Comparison of ENCODE assay signal across 19 cellular contexts in genomic region chr5:172648755-172649154, GRCh38. TPM values are rescaled to one million over a fixed set of nuclear protein-coding genes. Genes with fewer than 3 reads are reported as not detected.
DNase-seq lines count a peak whose midpoint lies in the region; ATAC-seq and TF ChIP-seq lines count a peak whose summit lies in the region.
"Had no signal": no experiment of that assay in that cellular context is flagged by ENCODE, and none has a peak within 500 bp of the region (broad histone marks: within the 10 kb centered on the region; RNA-seq: fewer than 3 reads in every experiment).

No MANE protein-coding gene starts in this region.

- 78% methylated on average over 3 of the region's 3 CpGs for WGBS in esophagus muscularis mucosa

- H3K36me3 ChIP-seq in esophagus muscularis mucosa, result peaks cover 0 to 15% (median 6%) of the 10 kb centered on the region in 4 donors
- H3K36me3 ChIP-seq: Peyer's patch had no signal

- no peak overlapping the region for H3K4me3 ChIP-seq in NB4 (ENCODE audit: low read depth, low read length)
- H3K4me3 ChIP-seq in esophagus muscularis mucosa, result no peak overlapping the region
- H3K4me3 ChIP-seq: Peyer's patch had no signal

- peak overlapping the region; percentile 83 to 96 (median 94) for H3K27ac ChIP-seq in esophagus muscularis mucosa (replicated peaks in 1 of 4)
- H3K27ac ChIP-seq: parathyroid adenoma had no signal

- peak; percentile 48 to 57 for ATAC-seq in stimulated activated naive B cell treated with anti-CD40 and anti-IgM and Interleukin-4, amounts not matched to agents 10 μg/mL and 1 μg/mL and 100 μg/mL, for 72 hours (replicated peaks)
- ATAC-seq: effector memory CD8-positive, alpha-beta T cell had no signal

- H3K4me1 Mint-ChIP-seq in stimulated activated naive B cell treated with anti-CD40 and anti-IgM and Interleukin-4, amounts not matched to agents 10 μg/mL and 1 μg/mL and 100 μg/mL, for 72 hours, result peaks cover 3 to 10% of the 10 kb centered on the region in 2 donors
- no peaks in the 10 kb centered on the region for H3K4me1 Mint-ChIP-seq in activated CD4-positive, alpha-beta T cell treated with anti-CD3 and anti-CD28 coated beads, Interleukin-2, amount 10 ng/mL, durations not matched to agents 7 days and 5 days
- H3K4me1 Mint-ChIP-seq: activated naive CD8-positive, alpha-beta T cell treated with anti-CD3 and anti-CD28 coated beads for 36 hours had no signal

- no peaks in the 10 kb centered on the region for H3K9me3 ChIP-seq in esophagus muscularis mucosa
- H3K9me3 ChIP-seq: Peyer's patch had no signal

- no peaks in the 10 kb centered on the region for H3K9me3 Mint-ChIP-seq in stimulated activated naive B cell treated with anti-CD40 and anti-IgM and Interleukin-4, amounts not matched to agents 10 μg/mL and 1 μg/mL and 100 μg/mL, for 72 hours
- H3K9me3 Mint-ChIP-seq in activated CD4-positive, alpha-beta T cell treated with anti-CD3 and anti-CD28 coated beads, Interleukin-2, amount 10 ng/mL, durations not matched to agents 7 days and 5 days, result no peaks in the 10 kb centered on the region
- H3K9me3 Mint-ChIP-seq: activated naive CD8-positive, alpha-beta T cell treated with anti-CD3 and anti-CD28 coated beads for 36 hours; activated T-helper 2 cell treated with anti-CD3 and anti-CD28 coated beads, Interferon-gamma antibody, Interleukin-2, Interleukin-4, amounts not matched to agents 10 μg/mL and 5 μg/mL and 100 μg/mL, durations not matched to agents 14 hours and 24 hours and 36 hours; effector memory CD8-positive, alpha-beta T cell; HFFc6; nephron; T-helper 2 cell treated with Interferon-gamma antibody and Interleukin-4, amounts not matched to agents 5 μg/mL and 100 μg/mL, for 36 hours had no signal

- peaks cover 4 to 13% of the 10 kb centered on the region in 2 donors for H3K27me3 Mint-ChIP-seq in stimulated activated naive B cell treated with anti-CD40 and anti-IgM and Interleukin-4, amounts not matched to agents 10 μg/mL and 1 μg/mL and 100 μg/mL, for 72 hours
- H3K27me3 Mint-ChIP-seq in activated CD4-positive, alpha-beta T cell treated with anti-CD3 and anti-CD28 coated beads, Interleukin-2, amount 10 ng/mL, durations not matched to agents 7 days and 5 days, result peaks cover 15% of the 10 kb centered on the region

- no peaks in the 10 kb centered on the region for H3K36me3 Mint-ChIP-seq in stimulated activated naive B cell treated with anti-CD40 and anti-IgM and Interleukin-4, amounts not matched to agents 10 μg/mL and 1 μg/mL and 100 μg/mL, for 72 hours
- no peaks in the 10 kb centered on the region for H3K36me3 Mint-ChIP-seq in activated CD4-positive, alpha-beta T cell treated with anti-CD3 and anti-CD28 coated beads, Interleukin-2, amount 10 ng/mL, durations not matched to agents 7 days and 5 days (ENCODE audit: low read depth)
- H3K36me3 Mint-ChIP-seq: activated naive CD8-positive, alpha-beta T cell treated with anti-CD3 and anti-CD28 coated beads for 36 hours had no signal

- TF ChIP-seq EP300 in esophagus muscularis mucosa (IDR thresholded peaks at IDR 0.05), result no peak

- intact Hi-C loops in esophagus muscularis mucosa (cut with DNase I), result loop anchor here (10.0 kb wide), 1 partner anchor 94 kb away; no protein-coding TSS in a partner anchor

- H3K27me3 ChIP-seq in esophagus muscularis mucosa, result no peaks in the 10 kb centered on the region
- H3K27me3 ChIP-seq: Peyer's patch had no signal

- DNase-seq in ELF-1 (ENCODE audit: low read depth, low spot score), result peak; percentile 36
- peak; percentile 51 for DNase-seq in NB4 (ENCODE audit: low read depth)
- DNase-seq in esophagus muscularis mucosa (ENCODE audit: extremely low spot score), result no peak
- no peak for DNase-seq in stimulated activated naive B cell treated with anti-CD40 and anti-IgM and Interleukin-4, amounts not matched to agents 10 μg/mL and 1 μg/mL and 100 μg/mL, for 72 hours
- no peak for DNase-seq in NCI-H524 treated with DMSO at 0.1 percent for 48 hours (lab: John Stamatoyannopoulos, UW)
- DNase-seq in NCI-H748 (lab: John Stamatoyannopoulos, UW; ENCODE audit: unreplicated experiment), result no peak
- no peak for DNase-seq in activated CD4-positive, alpha-beta T cell treated with anti-CD3 and anti-CD28 coated beads, Interleukin-2, amount 10 ng/mL, durations not matched to agents 7 days and 5 days
- DNase-seq: activated CD8-positive, alpha-beta memory T cell treated with anti-CD3 and anti-CD28 coated beads, Interleukin-2, amount 50 U/mL, for 4 hours; activated naive CD8-positive, alpha-beta T cell treated with anti-CD3 and anti-CD28 coated beads for 36 hours; effector memory CD8-positive, alpha-beta T cell; HFFc6; NCI-H1105 treated with DMSO at 0.1 percent for 48 hours; NCI-H2081 treated with DMSO at 0.1 percent for 48 hours; substantia nigra had no signal

- no peak overlapping the region for H3K4me3 Mint-ChIP-seq in stimulated activated naive B cell treated with anti-CD40 and anti-IgM and Interleukin-4, amounts not matched to agents 10 μg/mL and 1 μg/mL and 100 μg/mL, for 72 hours
- no peak overlapping the region for H3K4me3 Mint-ChIP-seq in activated CD4-positive, alpha-beta T cell treated with anti-CD3 and anti-CD28 coated beads, Interleukin-2, amount 10 ng/mL, durations not matched to agents 7 days and 5 days
- H3K4me3 Mint-ChIP-seq: activated naive CD8-positive, alpha-beta T cell treated with anti-CD3 and anti-CD28 coated beads for 36 hours; effector memory CD8-positive, alpha-beta T cell; HFFc6; nephron; T-helper 2 cell treated with Interferon-gamma antibody and Interleukin-4, amounts not matched to agents 5 μg/mL and 100 μg/mL, for 36 hours had no signal

- TF ChIP-seq POLR2A in NB4 (IDR thresholded peaks at IDR 0.05; ENCODE audit: extremely low read depth, insufficient read length), result no peak
- no peak for TF ChIP-seq POLR2A in esophagus muscularis mucosa (IDR thresholded peaks at IDR 0.05; ENCODE audit: low read depth)

- no peak overlapping the region for H3K27ac Mint-ChIP-seq in stimulated activated naive B cell treated with anti-CD40 and anti-IgM and Interleukin-4, amounts not matched to agents 10 μg/mL and 1 μg/mL and 100 μg/mL, for 72 hours
- no peak overlapping the region for H3K27ac Mint-ChIP-seq in activated CD4-positive, alpha-beta T cell treated with anti-CD3 and anti-CD28 coated beads, Interleukin-2, amount 10 ng/mL, durations not matched to agents 7 days and 5 days
- H3K27ac Mint-ChIP-seq: activated naive CD8-positive, alpha-beta T cell treated with anti-CD3 and anti-CD28 coated beads for 36 hours; activated T-helper 2 cell treated with anti-CD3 and anti-CD28 coated beads, Interferon-gamma antibody, Interleukin-2, Interleukin-4, amounts not matched to agents 10 μg/mL and 5 μg/mL and 100 μg/mL, durations not matched to agents 14 hours and 24 hours and 36 hours; effector memory CD8-positive, alpha-beta T cell; HFFc6; T-helper 2 cell treated with Interferon-gamma antibody and Interleukin-4, amounts not matched to agents 5 μg/mL and 100 μg/mL, for 36 hours had no signal

- peaks cover 68 to 91% (median 86%) of the 10 kb centered on the region in 4 donors for H3K4me1 ChIP-seq in esophagus muscularis mucosa
- H3K4me1 ChIP-seq: parathyroid adenoma had no signal

- POLR2A ChIA-PET in activated CD4-positive, alpha-beta T cell treated with anti-CD3 and anti-CD28 coated beads, Interleukin-2, amount 10 ng/mL, durations not matched to agents 7 days and 5 days (lab: Charles Lee), result no interaction called here

- TF ChIP-seq CTCF in NB4 (IDR thresholded peaks at IDR 0.05; ENCODE audit: low read depth, low read length) (no peak), esophagus muscularis mucosa (IDR thresholded peaks at IDR 0.05) (no peak)

- CTCF ChIA-PET in activated CD4-positive, alpha-beta T cell treated with anti-CD3 and anti-CD28 coated beads, Interleukin-2, amount 10 ng/mL, durations not matched to agents 7 days and 5 days (lab: Charles Lee), result no interaction called here

RNA-seq across cellular contexts. Expression of gene NEURL1B, which starts 7.7 kb away (rescaled TPM):
- 10 to 100 TPM; 34.1 to 87.1 (median 60.2) TPM for total RNA-seq in esophagus muscularis mucosa
- 1 to 10 TPM; 7.8 to 8.7 TPM for total RNA-seq in activated CD4-positive, alpha-beta T cell treated with anti-CD3 and anti-CD28 coated beads, Interleukin-2, amount 10 ng/mL, durations not matched to agents 7 days and 5 days

Comparison
In these comparisons a context has a peak if more than half of its experiments do, and no peak if none do; other contexts are left out.
1. DNase-seq: peak in ELF-1 (single experiment) and NB4 (single experiment); none in esophagus muscularis mucosa (single experiment), stimulated activated naive B cell treated with anti-CD40 and anti-IgM and Interleukin-4, amounts not matched to agents 10 μg/mL and 1 μg/mL and 100 μg/mL, for 72 hours (single experiment), NCI-H524 treated with DMSO at 0.1 percent for 48 hours (single experiment), NCI-H748 (single experiment) and activated CD4-positive, alpha-beta T cell treated with anti-CD3 and anti-CD28 coated beads, Interleukin-2, amount 10 ng/mL, durations not matched to agents 7 days and 5 days (single experiment).